Comparison of ENCODE assay signal across 17 cellular contexts in genomic region chr11:9302448-9302847, GRCh38. TPM values are rescaled to one million over a fixed set of nuclear protein-coding genes. Genes with fewer than 3 reads are reported as not detected.
DNase-seq lines count a peak whose midpoint lies in the region; ATAC-seq and TF ChIP-seq lines count a peak whose summit lies in the region.
"Had no signal": no experiment of that assay in that cellular context is flagged by ENCODE, and none has a peak within 500 bp of the region (broad histone marks: within the 10 kb centered on the region; RNA-seq: fewer than 3 reads in every experiment).

No MANE protein-coding gene starts in this region.

- no peak for TF ChIP-seq CTCF in WTC11 (IDR thresholded peaks at IDR 0.05)
- TF ChIP-seq CTCF in osteoblast (IDR thresholded peaks at IDR 0.05; ENCODE audit: extremely low read depth, low read depth, low read length): no peak

- no peak for ATAC-seq in WTC11

- H4K20me1 ChIP-seq in osteoblast (ENCODE audit: insufficient read depth, low read length): peaks cover 6% of the 10 kb centered on the region

- H2AFZ ChIP-seq in osteoblast (ENCODE audit: low read length): no peak overlapping the region

- no peaks in the 10 kb centered on the region for H3K27me3 ChIP-seq in osteoblast (ENCODE audit: insufficient read depth, low read length)

- H3K27ac ChIP-seq in osteoblast (ENCODE audit: low read depth, low read length): peak overlapping the region; percentile 37

- no peak overlapping the region for H3K4me2 ChIP-seq in osteoblast (ENCODE audit: insufficient read depth, low read length)

- peaks cover 4% of the 10 kb centered on the region for H3K4me1 Mint-ChIP-seq in WTC11
- H3K4me1 Mint-ChIP-seq in activated naive CD8-positive, alpha-beta T cell treated with anti-CD3 and anti-CD28 coated beads for 36 hours: peaks cover 12% of the 10 kb centered on the region

- H3K4me1 ChIP-seq in osteoblast (ENCODE audit: insufficient read depth, low read length): no peaks in the 10 kb centered on the region

- no peak overlapping the region for H3K4me3 ChIP-seq in osteoblast (ENCODE audit: insufficient read depth, low read length)
- H3K4me3 ChIP-seq: HAP-1 had no signal

- H3K9me3 ChIP-seq in osteoblast (ENCODE audit: low read depth, low read length): no peaks in the 10 kb centered on the region
- H3K9me3 ChIP-seq: HAP-1 had no signal

- H3K4me3 Mint-ChIP-seq in WTC11: no peak overlapping the region
- H3K4me3 Mint-ChIP-seq in activated naive CD8-positive, alpha-beta T cell treated with anti-CD3 and anti-CD28 coated beads for 36 hours: no peak overlapping the region
- H3K4me3 Mint-ChIP-seq: CD4-positive, alpha-beta memory T cell had no signal

- H3K27ac Mint-ChIP-seq in WTC11: peak overlapping the region; percentile 63; the same call in 1 of the 2 replicates
- H3K27ac Mint-ChIP-seq in activated naive CD8-positive, alpha-beta T cell treated with anti-CD3 and anti-CD28 coated beads for 36 hours: no peak overlapping the region
- H3K27ac Mint-ChIP-seq: CD4-positive, alpha-beta memory T cell had no signal

- POLR2A ChIA-PET in WTC11 (lab: Charles Lee): interaction anchor here (0.9 kb wide), 1 partner anchor 42 kb away, joined by 3 read pairs; no protein-coding TSS in a partner anchor

- CTCF ChIA-PET in WTC11 (lab: Charles Lee): no interaction called here

- peaks cover 5% of the 10 kb centered on the region; the same call in 1 of the 2 replicates for H3K36me3 Mint-ChIP-seq in WTC11
- peaks cover 7% of the 10 kb centered on the region for H3K36me3 Mint-ChIP-seq in activated naive CD8-positive, alpha-beta T cell treated with anti-CD3 and anti-CD28 coated beads for 36 hours

- peaks cover 13% of the 10 kb centered on the region for H3K36me3 ChIP-seq in osteoblast (ENCODE audit: insufficient read depth, low read length)

- no peaks in the 10 kb centered on the region for H3K27me3 Mint-ChIP-seq in WTC11 (ENCODE audit: low read depth)
- H3K27me3 Mint-ChIP-seq in activated naive CD8-positive, alpha-beta T cell treated with anti-CD3 and anti-CD28 coated beads for 36 hours: no peaks in the 10 kb centered on the region
- H3K27me3 Mint-ChIP-seq: CD4-positive, alpha-beta memory T cell had no signal

- H3K79me2 ChIP-seq in osteoblast (ENCODE audit: insufficient read depth, low read length): peaks cover 71% of the 10 kb centered on the region

- H3K9me3 Mint-ChIP-seq in WTC11: no peaks in the 10 kb centered on the region
- no peaks in the 10 kb centered on the region for H3K9me3 Mint-ChIP-seq in activated naive CD8-positive, alpha-beta T cell treated with anti-CD3 and anti-CD28 coated beads for 36 hours

- peak; percentile 36 for DNase-seq in GM03348 (ENCODE audit: low spot score)
- DNase-seq in WTC11 (ENCODE audit: low spot score): no peak
- DNase-seq in dedifferentiated amniotic fluid mesenchymal stem cell (ENCODE audit: extremely low spot score): peak; percentile 78
- peak; percentile 82 for DNase-seq in osteoblast (ENCODE audit: insufficient read length, low spot score, missing footprints)
- no peak for DNase-seq in NCI-H2196 treated with DMSO at 0.1 percent for 48 hours (lab: John Stamatoyannopoulos, UW; ENCODE audit: unreplicated experiment)
- DNase-seq in activated gamma-delta T cell treated with Interleukin-2 at 50 U/mL for 16 hours: no peak
- DNase-seq in activated naive CD8-positive, alpha-beta T cell treated with anti-CD3 and anti-CD28 coated beads for 36 hours: no peak
- DNase-seq: ACHN; CD4-positive, alpha-beta memory T cell; DMS79; NCI-H1417; NCI-H1930; NCI-H2171; NCI-H748 treated with DMSO at 0.1 percent for 48 hours; RPMI8226; SIG-M5 had no signal

TF ChIP-seq in WTC11, 78 proteins besides CTCF, POLR2A, EP300 and RAD21 (continues in another document):
- TF ChIP-seq TEAD4 (CRISPR knock-in tag; IDR thresholded peaks at IDR 0.05) (no peak), E2F4 (CRISPR knock-in tag; IDR thresholded peaks at IDR 0.05; ENCODE audit: borderline replicate concordance, low read depth) (no peak), FOXP4 (CRISPR knock-in tag; IDR thresholded peaks at IDR 0.05) (no peak), ZBTB43 (CRISPR knock-in tag; IDR thresholded peaks at IDR 0.05) (no peak), ZNF219 (CRISPR knock-in tag; IDR thresholded peaks at IDR 0.05; ENCODE audit: borderline replicate concordance) (no peak), SMAD4 (CRISPR knock-in tag; IDR thresholded peaks at IDR 0.05) (no peak), ZNF423 (CRISPR knock-in tag; IDR thresholded peaks at IDR 0.05) (no peak), ZSCAN18 (CRISPR knock-in tag; IDR thresholded peaks at IDR 0.05) (no peak), PREB (CRISPR knock-in tag; IDR thresholded peaks at IDR 0.05; ENCODE audit: borderline replicate concordance) (no peak), TP53 (CRISPR knock-in tag; IDR thresholded peaks at IDR 0.05) (no peak)

RNA-seq across cellular contexts. Expression of gene TMEM41B, which starts 11.9 kb away (rescaled TPM):
- total RNA-seq in WTC11 (2021) (45.8 to 46.5 TPM (median 46.1 TPM) in 3 replicates), osteoblast (56.0 and 56.1 TPM in 2 replicates)
- 10 to 100 TPM; 20.1 to 20.5 TPM for total RNA-seq in activated naive CD8-positive, alpha-beta T cell treated with anti-CD3 and anti-CD28 coated beads for 36 hours

RNA-seq across cellular contexts. Expression of gene DENND5A, which starts 37.3 kb away (rescaled TPM):
- total RNA-seq in WTC11 (2021) (65.9 to 69.3 TPM (median 69.1 TPM) in 3 replicates), osteoblast (176 and 183 TPM in 2 replicates)
- 10 to 100 TPM; 46.5 to 50.9 TPM for total RNA-seq in activated naive CD8-positive, alpha-beta T cell treated with anti-CD3 and anti-CD28 coated beads for 36 hours

Comparison
In these comparisons a context has a peak if more than half of its experiments do, and no peak if none do; other contexts are left out.
1. DNase-seq: peak in GM03348 (single experiment), dedifferentiated amniotic fluid mesenchymal stem cell (single experiment) and osteoblast (single experiment); none in WTC11 (single experiment), NCI-H2196 treated with DMSO at 0.1 percent for 48 hours (single experiment), activated gamma-delta T cell treated with Interleukin-2 at 50 U/mL for 16 hours (single experiment) and activated naive CD8-positive, alpha-beta T cell treated with anti-CD3 and anti-CD28 coated beads for 36 hours (single experiment).